In the genomic region with DNA sequence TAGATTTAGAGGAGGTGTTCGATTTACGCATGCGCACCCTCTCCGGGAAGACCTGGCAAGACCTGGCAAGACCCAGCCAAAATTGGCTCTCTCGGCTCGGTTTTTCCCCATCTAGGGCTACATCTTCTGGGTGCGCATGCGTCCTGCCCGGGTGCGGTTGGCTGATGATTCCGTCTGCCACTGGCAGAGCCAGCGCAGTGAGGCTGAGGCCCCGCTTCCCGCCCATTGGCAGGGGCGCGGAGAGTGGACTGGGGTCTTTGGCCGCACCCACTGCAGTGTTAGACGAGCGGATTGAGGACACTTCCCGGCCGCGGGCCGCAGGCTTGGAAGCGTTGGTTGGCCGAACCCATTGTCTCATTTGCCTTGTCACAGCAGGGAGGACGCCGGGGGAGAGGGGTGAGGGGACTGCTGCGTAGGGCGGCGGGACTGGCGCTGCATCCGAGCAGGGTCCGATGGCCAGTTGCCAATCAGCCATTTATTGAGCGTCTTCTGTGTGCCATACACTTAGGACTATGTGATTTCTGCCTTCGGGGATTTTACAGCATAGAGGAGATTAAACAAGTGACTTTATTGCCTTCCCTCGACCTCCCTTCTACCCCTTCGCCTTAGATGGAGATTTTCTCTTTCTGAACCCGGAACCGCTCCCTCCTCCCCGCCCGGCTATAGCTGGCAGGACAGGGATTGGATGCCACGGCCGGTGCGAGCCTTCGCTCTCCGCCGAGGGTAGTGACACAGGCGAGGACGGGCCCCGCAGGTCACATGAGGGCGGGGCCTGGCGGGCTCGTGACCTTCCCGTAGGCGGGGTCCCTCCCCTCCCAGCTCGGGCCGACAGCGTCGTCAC, we compare ENCODE assay signal across 1 cellular context.
TF ChIP-seq lines count a peak whose summit lies in the region.

No MANE protein-coding gene starts in this region.

TF ChIP-seq in H1, 55 proteins besides CTCF, POLR2A, EP300 and RAD21 (continued from another document):
- no peak for TF ChIP-seq RBBP5 (IDR thresholded peaks at IDR 0.05; ENCODE audit: borderline replicate concordance, low read depth, low read length)
